13 cellular contexts compared by ENCODE assay signal in the genomic region with DNA sequence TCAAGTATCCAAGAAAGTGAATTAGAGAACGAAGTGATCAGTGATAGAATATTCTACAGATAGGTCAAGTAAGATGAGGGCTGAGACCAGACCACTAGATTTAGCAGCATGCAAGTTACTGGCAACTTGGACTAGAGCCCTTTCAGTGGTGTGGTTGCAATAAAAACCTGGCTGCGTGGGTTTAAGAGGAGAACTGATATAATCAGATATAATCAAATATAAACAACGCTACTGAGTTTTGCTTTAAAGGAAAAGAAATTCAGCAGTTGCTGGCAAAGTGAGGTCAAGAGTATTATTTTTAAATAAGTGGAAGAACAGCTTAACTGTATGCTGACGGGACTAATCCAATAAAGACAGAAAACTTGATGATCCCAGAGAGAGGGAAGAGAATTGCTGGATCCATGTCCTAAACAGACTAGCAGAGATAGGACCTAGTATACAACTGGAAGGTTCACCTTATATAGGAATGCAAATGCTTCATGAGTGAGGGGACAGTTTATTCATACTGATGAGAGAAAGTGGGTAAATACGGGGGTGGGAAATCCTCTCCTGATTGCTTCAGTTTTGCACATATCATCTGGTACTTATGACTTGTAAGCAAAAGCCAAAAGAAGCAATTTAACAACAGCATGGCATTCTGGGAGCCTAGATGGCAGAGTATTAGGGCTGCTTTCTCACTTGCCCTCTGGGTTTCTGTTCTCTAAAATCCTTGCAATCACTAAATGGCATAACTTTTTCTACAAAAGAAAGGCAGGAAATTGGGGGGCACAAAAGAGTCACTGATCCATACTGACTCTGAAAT.
DNase-seq lines count a peak whose midpoint lies in the region; ATAC-seq, FAIRE-seq and TF ChIP-seq lines count a peak whose summit lies in the region.
"Had no signal": no experiment of that assay in that cellular context is flagged by ENCODE, and none has a peak within 500 bp of the region (broad histone marks: within the 10 kb centered on the region; RNA-seq: fewer than 3 reads in every experiment).

No MANE protein-coding gene starts in this region.

- H2AFZ ChIP-seq in mammary epithelial cell (ENCODE audit: low read depth, low read length) (no peak overlapping the region), K562 (ENCODE audit: low read depth, low read length) (no peak overlapping the region)

- no peak for DNase-seq in mammary epithelial cell
- no peak for DNase-seq in breast epithelium (ENCODE audit: low spot score in 2 of 2)
- no peak for DNase-seq in K562 (ENCODE audit: extremely low read depth in 1 of 4, low spot score in 3 of 4)
- DNase-seq in uterus: no peak
- DNase-seq in globus pallidus (ENCODE audit: low spot score): no peak
- no peak for DNase-seq in middle frontal gyrus (ENCODE audit: extremely low spot score, low spot score)
- no peak for DNase-seq in SHP77 (lab: John Stamatoyannopoulos, UW)
- DNase-seq: activated CD4-positive, CD25-positive, alpha-beta regulatory T cell; NCI-H774 had no signal

- TF ChIP-seq CTCF in mammary epithelial cell (conservative IDR thresholded peaks at IDR 0.05 in 1 of 2, IDR thresholded peaks at IDR 0.05 in 1 of 2; ENCODE audit: extremely low read depth in 1 of 2, insufficient read depth in 1 of 2, low read depth in 1 of 2, low read length in 2 of 2): no peak
- no peak for TF ChIP-seq CTCF in breast epithelium (IDR thresholded peaks at IDR 0.05)
- TF ChIP-seq CTCF in K562 (IDR thresholded peaks at IDR 0.05 in 2 of 3, conservative IDR thresholded peaks at IDR 0.05 in 1 of 3; ENCODE audit: insufficient read depth in 2 of 3, low read depth in 1 of 3, low read length in 3 of 3): no peak
- no peak for TF ChIP-seq CTCF in uterus (IDR thresholded peaks at IDR 0.05)

- ATAC-seq in K562: no peak
- ATAC-seq: natural killer cell treated with Interleukin-12 subunit alpha and Interleukin-12 subunit beta and Interleukin-15 and Interleukin-18, amount 100 ng/mL, for 72 hours had no signal

- no peak for FAIRE-seq in K562 (lab: Jason Lieb, UNC)
- FAIRE-seq: colon, H54 had no signal

- H3K4me3 ChIP-seq in mammary epithelial cell (replicated peaks in 1 of 3; ENCODE audit: insufficient read depth in 1 of 3, low read depth in 2 of 3, low read length in 3 of 3) (no peak overlapping the region), breast epithelium (no peak overlapping the region), K562 (no peak overlapping the region), mesodermal cell (ENCODE audit: extremely low read depth, insufficient read depth, low read length, poor library complexity, severe bottlenecking) (no peak overlapping the region), uterus (no peak overlapping the region)

- no peak for TF ChIP-seq POLR2A in breast epithelium (IDR thresholded peaks at IDR 0.05)
- no peak for TF ChIP-seq POLR2A in K562 (conservative IDR thresholded peaks at IDR 0.05)
- no peak for TF ChIP-seq POLR2A in uterus (IDR thresholded peaks at IDR 0.05)

- intact Hi-C loops in mammary epithelial cell (cut with micrococcal nuclease) (no loop called here), breast epithelium (cut with DNase I; ENCODE audit: low total_unique reads) (no loop called here), K562 (cut with micrococcal nuclease) (no loop called here), uterus (cut with DNase I; ENCODE audit: low total_unique reads) (no loop called here)

- no peaks in the 10 kb centered on the region for H3K36me3 ChIP-seq in mammary epithelial cell (ENCODE audit: insufficient read depth, low read length)
- H3K36me3 ChIP-seq in breast epithelium: no peaks in the 10 kb centered on the region
- H3K36me3 ChIP-seq in K562 (ENCODE audit: control insufficient read depth, insufficient read depth, low read length): no peaks in the 10 kb centered on the region
- H3K36me3 ChIP-seq in mesodermal cell (ENCODE audit: control insufficient read depth, insufficient read depth, low read length): no peaks in the 10 kb centered on the region
- H3K36me3 ChIP-seq in uterus: no peaks in the 10 kb centered on the region

- no peak overlapping the region for H3K9ac ChIP-seq in mammary epithelial cell (ENCODE audit: insufficient read depth, low read length)
- H3K9ac ChIP-seq in K562 (ENCODE audit: insufficient read depth in 1 of 2, low read depth in 2 of 2, low read length in 2 of 2): no peak overlapping the region

- POLR2A ChIA-PET in K562 (lab: Yijun Ruan, JAX): no interaction called here

- no peak for TF ChIP-seq RAD21 in K562 (CRISPR knock-in tag; conservative IDR thresholded peaks at IDR 0.05 in 1 of 2, IDR thresholded peaks at IDR 0.05 in 1 of 2)

- H3K4me2 ChIP-seq in mammary epithelial cell (ENCODE audit: insufficient read depth, low read depth, low read length) (peak overlapping the region; percentile 33), K562 (ENCODE audit: insufficient read depth, low read length) (no peak overlapping the region)

- no peaks in the 10 kb centered on the region for H3K27me3 ChIP-seq in mammary epithelial cell (ENCODE audit: insufficient read depth, low read length)
- no peaks in the 10 kb centered on the region for H3K27me3 ChIP-seq in breast epithelium
- H3K27me3 ChIP-seq in K562 (ENCODE audit: control insufficient read depth in 2 of 2, insufficient read depth in 2 of 2, low read length in 2 of 2): no peaks in the 10 kb centered on the region
- H3K27me3 ChIP-seq in uterus: no peaks in the 10 kb centered on the region

- peaks cover 77% of the 10 kb centered on the region for H3K79me2 ChIP-seq in mammary epithelial cell (ENCODE audit: insufficient read depth, low read length)
- H3K79me2 ChIP-seq in K562 (ENCODE audit: control insufficient read depth, insufficient read depth, low read length): no peaks in the 10 kb centered on the region; the same call in 2 of the 3 replicates

- H3K27ac ChIP-seq in mammary epithelial cell (ENCODE audit: insufficient read depth, low read depth, low read length) (no peak overlapping the region), breast epithelium (peak overlapping the region in 1 of 2 donors; percentile 32), K562 (ENCODE audit: extremely low read depth, low read depth, low read length) (no peak overlapping the region), mesodermal cell (ENCODE audit: low read depth, low read length, severe bottlenecking) (peak overlapping the region; percentile 70), uterus (peak overlapping the region; percentile 29 to 51)

- dilution Hi-C loops in mammary epithelial cell (cut with HindIII; ENCODE audit: low sequenced_read_pairs): no loop called here

- in situ Hi-C loops in mammary epithelial cell (cut with MboI; ENCODE audit: low sequenced_read_pairs in 2 of 2) (no loop called here), K562 (cut with MboI) (no loop called here)

- no peak for TF ChIP-seq EP300 in K562 (IDR thresholded peaks at IDR 0.05; ENCODE audit: low read length)

- H4K20me1 ChIP-seq in mammary epithelial cell (ENCODE audit: insufficient read depth, low read length) (no peaks in the 10 kb centered on the region), K562 (replicated peaks; ENCODE audit: control insufficient read depth, insufficient read depth, low read length) (no peaks in the 10 kb centered on the region; the same call in 1 of the 2 replicates)

- CTCF ChIA-PET in mammary epithelial cell (lab: Charles Lee; ENCODE audit: low non-redundant PET) (no interaction called here), K562 (lab: Yijun Ruan, JAX; ENCODE audit: low intra/inter-chr PET ratio) (no interaction called here)

- BruUV-seq in mammary epithelial cell (replicated peaks; lab: Mats Ljungman, UMichigan) (no TSS peak), K562 (replicated peaks; lab: Mats Ljungman, UMichigan) (no TSS peak)

- WGBS in mammary epithelial cell (ENCODE audit: low coverage, missing lambda C conversion rate): 37% methylated on average over 5 of the region's 5 CpGs
- 50% methylated on average over 5 of the region's 5 CpGs for WGBS in K562 (ENCODE audit: insufficient coverage, low coverage, missing lambda C conversion rate)
- WGBS in mesodermal cell (ENCODE audit: insufficient coverage in 2 of 2), 2 experiments: 94% methylated on average over 2 to 3 of the region's 5 CpGs

- no peaks in the 10 kb centered on the region for H3K9me1 ChIP-seq in K562 (ENCODE audit: control insufficient read depth, insufficient read depth, low read length)

- H3K4me1 ChIP-seq in mammary epithelial cell (ENCODE audit: insufficient read depth, low read length) (peaks cover 14% of the 10 kb centered on the region), breast epithelium (peaks cover 9 to 14% of the 10 kb centered on the region in 2 donors), K562 (replicated peaks in 1 of 2; ENCODE audit: control insufficient read depth in 2 of 2, insufficient read depth in 2 of 2, low read length in 2 of 2) (peaks cover 5 to 8% of the 10 kb centered on the region in 2 experiments; a peak in 3 of 5 replicates), mesodermal cell (ENCODE audit: control insufficient read depth, insufficient read depth, low read length, poor library complexity, severe bottlenecking) (peaks cover 30% of the 10 kb centered on the region), uterus (peaks cover 6 to 8% of the 10 kb centered on the region in 2 donors)

- H3K9me3 ChIP-seq in mammary epithelial cell (replicated peaks; ENCODE audit: insufficient read depth, low read length) (no peaks in the 10 kb centered on the region), breast epithelium (no peaks in the 10 kb centered on the region), K562 (replicated peaks; ENCODE audit: control insufficient read depth, insufficient read depth, low read depth, low read length) (no peaks in the 10 kb centered on the region), mesodermal cell (ENCODE audit: control insufficient read depth, low read length) (no peaks in the 10 kb centered on the region), uterus (no peaks in the 10 kb centered on the region)

TF ChIP-seq in K562, 482 proteins besides CTCF, POLR2A, EP300 and RAD21:
- TF ChIP-seq, protein P1, sequence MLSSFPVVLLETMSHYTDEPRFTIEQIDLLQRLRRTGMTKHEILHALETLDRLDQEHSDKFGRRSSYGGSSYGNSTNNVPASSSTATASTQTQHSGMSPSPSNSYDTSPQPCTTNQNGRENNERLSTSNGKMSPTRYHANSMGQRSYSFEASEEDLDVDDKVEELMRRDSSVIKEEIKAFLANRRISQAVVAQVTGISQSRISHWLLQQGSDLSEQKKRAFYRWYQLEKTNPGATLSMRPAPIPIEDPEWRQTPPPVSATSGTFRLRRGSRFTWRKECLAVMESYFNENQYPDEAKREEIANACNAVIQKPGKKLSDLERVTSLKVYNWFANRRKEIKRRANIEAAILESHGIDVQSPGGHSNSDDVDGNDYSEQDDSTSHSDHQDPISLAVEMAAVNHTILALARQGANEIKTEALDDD (IDR thresholded peaks at IDR 0.05): 0 out of 2 replicates have a peak, but pooled peaks have one; percentile 42
- TF ChIP-seq PTRF (tag; IDR thresholded peaks at IDR 0.05): no peak

Comparison
In these comparisons a context has a peak if more than half of its experiments do, and no peak if none do; other contexts are left out.
1. H3K27ac ChIP-seq: peak in mesodermal cell (single experiment) and uterus (2 of 2); none in mammary epithelial cell (single experiment) and K562 (single experiment).